ENCODE assay signal across 1 cellular context in the genomic region with DNA sequence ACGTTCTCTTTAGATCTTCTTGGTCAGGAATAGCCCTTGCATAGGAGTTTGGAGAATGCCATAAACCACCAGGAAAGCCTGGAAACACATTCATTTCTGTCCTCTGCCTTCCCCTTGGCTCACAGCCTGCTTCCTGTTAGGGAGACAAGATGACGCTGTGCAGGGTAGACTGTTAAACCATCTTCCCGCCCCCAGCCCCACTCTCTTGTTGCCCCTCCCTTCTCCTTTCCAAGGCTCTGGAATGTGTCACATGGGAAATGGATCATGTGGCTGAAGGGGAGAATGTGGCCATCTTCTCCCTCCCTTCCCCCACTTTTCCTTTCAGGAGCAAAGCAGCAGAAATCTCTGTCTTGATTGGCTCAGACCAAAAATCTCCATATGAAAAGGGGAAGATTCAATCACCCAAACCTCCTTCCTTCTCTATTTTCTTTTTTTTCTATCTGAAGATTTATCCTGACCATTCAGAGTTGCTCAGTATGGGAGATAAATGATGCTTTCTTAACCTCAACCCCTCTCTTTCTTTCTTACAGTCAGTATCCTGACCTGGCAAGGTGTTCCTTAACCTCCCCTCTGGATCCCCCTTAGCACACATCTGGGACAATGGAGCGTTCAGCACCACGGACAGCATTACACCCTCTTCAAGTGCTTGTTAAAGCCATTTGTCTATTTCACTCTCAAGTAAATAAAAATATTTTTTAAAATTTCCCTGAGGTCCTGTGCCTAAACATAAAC.
TF ChIP-seq lines count a peak whose summit lies in the region.

No MANE protein-coding gene starts in this region.

TF ChIP-seq in HEK293, 187 proteins besides CTCF, POLR2A, EP300 and RAD21 (continued from another document and continues in another):
- TF ChIP-seq, protein P1, sequence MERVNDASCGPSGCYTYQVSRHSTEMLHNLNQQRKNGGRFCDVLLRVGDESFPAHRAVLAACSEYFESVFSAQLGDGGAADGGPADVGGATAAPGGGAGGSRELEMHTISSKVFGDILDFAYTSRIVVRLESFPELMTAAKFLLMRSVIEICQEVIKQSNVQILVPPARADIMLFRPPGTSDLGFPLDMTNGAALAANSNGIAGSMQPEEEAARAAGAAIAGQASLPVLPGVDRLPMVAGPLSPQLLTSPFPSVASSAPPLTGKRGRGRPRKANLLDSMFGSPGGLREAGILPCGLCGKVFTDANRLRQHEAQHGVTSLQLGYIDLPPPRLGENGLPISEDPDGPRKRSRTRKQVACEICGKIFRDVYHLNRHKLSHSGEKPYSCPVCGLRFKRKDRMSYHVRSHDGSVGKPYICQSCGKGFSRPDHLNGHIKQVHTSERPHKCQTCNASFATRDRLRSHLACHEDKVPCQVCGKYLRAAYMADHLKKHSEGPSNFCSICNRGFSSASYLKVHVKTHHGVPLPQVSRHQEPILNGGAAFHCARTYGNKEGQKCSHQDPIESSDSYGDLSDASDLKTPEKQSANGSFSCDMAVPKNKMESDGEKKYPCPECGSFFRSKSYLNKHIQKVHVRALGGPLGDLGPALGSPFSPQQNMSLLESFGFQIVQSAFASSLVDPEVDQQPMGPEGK (tag by site-specific recombination; IDR thresholded peaks at IDR 0.05) = peak; percentile 20; the same call in 1 of the 2 replicates
- TF ChIP-seq ZFP3 (tag by site-specific recombination; IDR thresholded peaks at IDR 0.05; ENCODE audit: low read depth) (no peak), ZNF48 (tag by site-specific recombination; IDR thresholded peaks at IDR 0.05) (no peak), ZNF629 (tag by site-specific recombination; IDR thresholded peaks at IDR 0.05) (no peak), ZIC2 (tag by site-specific recombination; IDR thresholded peaks at IDR 0.05) (no peak), YY1 (tag by site-specific recombination; IDR thresholded peaks at IDR 0.05) (peak; percentile 51; the same call in 1 of the 2 replicates), ZBTB8A (tag by site-specific recombination; IDR thresholded peaks at IDR 0.05) (0 out of 2 replicates have a peak, but pooled peaks have one; percentile 11), ZXDB (tag by site-specific recombination; IDR thresholded peaks at IDR 0.05) (no peak), ZNF449 (tag by site-specific recombination; IDR thresholded peaks at IDR 0.05) (no peak), PRDM1 (tag by site-specific recombination; IDR thresholded peaks at IDR 0.05) (0 out of 2 replicates have a peak, but pooled peaks have one; percentile 50), ZNF623 (tag by site-specific recombination; IDR thresholded peaks at IDR 0.05) (no peak), ZBTB21 (tag by site-specific recombination; IDR thresholded peaks at IDR 0.05) (peak; percentile 84), REST (tag by site-specific recombination; IDR thresholded peaks at IDR 0.05) (peak; percentile 99), ZSCAN30 (tag by site-specific recombination; IDR thresholded peaks at IDR 0.05) (no peak), ZNF626 (tag by site-specific recombination; IDR thresholded peaks at IDR 0.05) (no peak), YY2 (tag by site-specific recombination; IDR thresholded peaks at IDR 0.05) (peak; percentile 22; the same call in 1 of the 2 replicates), ZNF488 (tag by site-specific recombination; IDR thresholded peaks at IDR 0.05) (no peak), HOXA7 (CRISPR knock-in tag; IDR thresholded peaks at IDR 0.05; ENCODE audit: borderline replicate concordance) (no peak), ZNF266 (tag by site-specific recombination; IDR thresholded peaks at IDR 0.05; ENCODE audit: low read depth) (no peak), KLF7 (tag by site-specific recombination; IDR thresholded peaks at IDR 0.05; ENCODE audit: borderline replicate concordance) (no peak), BCL6B (tag by site-specific recombination; IDR thresholded peaks at IDR 0.05) (peak; percentile 50), ZNF518A (tag by site-specific recombination; conservative IDR thresholded peaks at IDR 0.05; ENCODE audit: low read depth) (peak; percentile 76)
- TF ChIP-seq, protein P2, sequence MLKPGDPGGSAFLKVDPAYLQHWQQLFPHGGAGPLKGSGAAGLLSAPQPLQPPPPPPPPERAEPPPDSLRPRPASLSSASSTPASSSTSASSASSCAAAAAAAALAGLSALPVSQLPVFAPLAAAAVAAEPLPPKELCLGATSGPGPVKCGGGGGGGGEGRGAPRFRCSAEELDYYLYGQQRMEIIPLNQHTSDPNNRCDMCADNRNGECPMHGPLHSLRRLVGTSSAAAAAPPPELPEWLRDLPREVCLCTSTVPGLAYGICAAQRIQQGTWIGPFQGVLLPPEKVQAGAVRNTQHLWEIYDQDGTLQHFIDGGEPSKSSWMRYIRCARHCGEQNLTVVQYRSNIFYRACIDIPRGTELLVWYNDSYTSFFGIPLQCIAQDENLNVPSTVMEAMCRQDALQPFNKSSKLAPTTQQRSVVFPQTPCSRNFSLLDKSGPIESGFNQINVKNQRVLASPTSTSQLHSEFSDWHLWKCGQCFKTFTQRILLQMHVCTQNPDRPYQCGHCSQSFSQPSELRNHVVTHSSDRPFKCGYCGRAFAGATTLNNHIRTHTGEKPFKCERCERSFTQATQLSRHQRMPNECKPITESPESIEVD (tag by site-specific recombination; IDR thresholded peaks at IDR 0.05) = no peak
- TF ChIP-seq, protein P3, sequence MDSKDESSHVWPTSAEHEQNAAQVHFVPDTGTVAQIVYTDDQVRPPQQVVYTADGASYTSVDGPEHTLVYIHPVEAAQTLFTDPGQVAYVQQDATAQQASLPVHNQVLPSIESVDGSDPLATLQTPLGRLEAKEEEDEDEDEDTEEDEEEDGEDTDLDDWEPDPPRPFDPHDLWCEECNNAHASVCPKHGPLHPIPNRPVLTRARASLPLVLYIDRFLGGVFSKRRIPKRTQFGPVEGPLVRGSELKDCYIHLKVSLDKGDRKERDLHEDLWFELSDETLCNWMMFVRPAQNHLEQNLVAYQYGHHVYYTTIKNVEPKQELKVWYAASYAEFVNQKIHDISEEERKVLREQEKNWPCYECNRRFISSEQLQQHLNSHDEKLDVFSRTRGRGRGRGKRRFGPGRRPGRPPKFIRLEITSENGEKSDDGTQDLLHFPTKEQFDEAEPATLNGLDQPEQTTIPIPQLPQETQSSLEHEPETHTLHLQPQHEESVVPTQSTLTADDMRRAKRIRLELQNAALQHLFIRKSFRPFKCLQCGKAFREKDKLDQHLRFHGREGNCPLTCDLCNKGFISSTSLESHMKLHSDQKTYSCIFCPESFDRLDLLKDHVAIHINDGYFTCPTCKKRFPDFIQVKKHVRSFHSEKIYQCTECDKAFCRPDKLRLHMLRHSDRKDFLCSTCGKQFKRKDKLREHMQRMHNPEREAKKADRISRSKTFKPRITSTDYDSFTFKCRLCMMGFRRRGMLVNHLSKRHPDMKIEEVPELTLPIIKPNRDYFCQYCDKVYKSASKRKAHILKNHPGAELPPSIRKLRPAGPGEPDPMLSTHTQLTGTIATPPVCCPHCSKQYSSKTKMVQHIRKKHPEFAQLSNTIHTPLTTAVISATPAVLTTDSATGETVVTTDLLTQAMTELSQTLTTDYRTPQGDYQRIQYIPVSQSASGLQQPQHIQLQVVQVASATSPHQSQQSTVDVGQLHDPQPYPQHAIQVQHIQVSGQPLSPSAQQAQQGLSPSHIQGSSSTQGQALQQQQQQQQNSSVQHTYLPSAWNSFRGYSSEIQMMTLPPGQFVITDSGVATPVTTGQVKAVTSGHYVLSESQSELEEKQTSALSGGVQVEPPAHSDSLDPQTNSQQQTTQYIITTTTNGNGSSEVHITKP (tag by site-specific recombination; IDR thresholded peaks at IDR 0.05) = peak; percentile 76; the same call in 1 of the 2 replicates
- TF ChIP-seq, protein P4, sequence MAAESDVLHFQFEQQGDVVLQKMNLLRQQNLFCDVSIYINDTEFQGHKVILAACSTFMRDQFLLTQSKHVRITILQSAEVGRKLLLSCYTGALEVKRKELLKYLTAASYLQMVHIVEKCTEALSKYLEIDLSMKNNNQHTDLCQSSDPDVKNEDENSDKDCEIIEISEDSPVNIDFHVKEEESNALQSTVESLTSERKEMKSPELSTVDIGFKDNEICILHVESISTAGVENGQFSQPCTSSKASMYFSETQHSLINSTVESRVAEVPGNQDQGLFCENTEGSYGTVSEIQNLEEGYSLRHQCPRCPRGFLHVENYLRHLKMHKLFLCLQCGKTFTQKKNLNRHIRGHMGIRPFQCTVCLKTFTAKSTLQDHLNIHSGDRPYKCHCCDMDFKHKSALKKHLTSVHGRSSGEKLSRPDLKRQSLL (tag by site-specific recombination; IDR thresholded peaks at IDR 0.05) = peak; percentile 54; the same call in 1 of the 2 replicates
